ENCODE assay signal across 19 cellular contexts in the genomic region with DNA sequence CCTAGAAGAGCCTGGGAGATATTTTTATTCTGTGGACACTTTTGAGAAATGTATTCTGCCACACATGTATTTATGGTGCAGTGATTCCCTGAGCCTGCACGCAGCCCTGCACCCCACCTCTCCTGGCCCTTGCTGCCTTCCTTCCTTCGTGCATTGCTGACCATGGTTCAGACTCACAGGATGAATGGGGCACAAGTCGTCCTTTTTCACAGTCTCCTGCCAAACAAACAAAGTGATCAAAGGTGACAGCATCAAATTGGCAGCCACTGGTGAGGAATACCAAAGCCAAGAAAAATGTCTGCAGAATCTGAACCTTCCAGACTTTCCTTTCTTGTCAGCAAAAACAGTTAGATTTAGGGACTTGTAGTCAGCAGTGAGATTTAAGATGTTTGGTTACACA.
A peak's percentile ranks its signal among the peaks of the same experiment; 100 is the strongest.
DNase-seq lines count a peak whose midpoint lies in the region; ATAC-seq, FAIRE-seq and TF ChIP-seq lines count a peak whose summit lies in the region.
"Had no signal": no experiment of that assay in that cellular context is flagged by ENCODE, and none has a peak within 500 bp of the region (broad histone marks: within the 10 kb centered on the region; RNA-seq: fewer than 3 reads in every experiment).

No MANE protein-coding gene starts in this region.

- DNase-seq in LNCaP clone FGC (ENCODE audit: low read depth): peak; percentile 17
- no peak for DNase-seq in H1 (ENCODE audit: low read depth in 1 of 2, low spot score in 2 of 2)
- DNase-seq in left lobe of liver (ENCODE audit: low spot score): peak; percentile 49
- no peak for DNase-seq in nephron progenitor cell
- no peak for DNase-seq in natural killer cell
- DNase-seq in GOT3 (lab: John Stamatoyannopoulos, UW): no peak
- DNase-seq in neuronal stem cell (ENCODE audit: low spot score): no peak
- no peak for DNase-seq in activated T-cell treated with anti-CD3 and anti-CD28 coated beads, Interleukin-2, amount 50 U/mL, for 72 hours
- DNase-seq: C1 segment of cervical spinal cord; Calu3; CD4-positive, alpha-beta memory T cell; COR-L47; DMS53; DMS79 treated with DMSO at 0.1 percent for 48 hours; GM23248; HCEC 1CT had no signal

- H2BK15ac ChIP-seq in H1 (ENCODE audit: low read length) (no peak overlapping the region), neuronal stem cell (ENCODE audit: low read length) (no peak overlapping the region)

- CTCF ChIA-PET in H1 (lab: Charles Lee; ENCODE audit: partially characterized antibody): no interaction called here

- POLR2A ChIA-PET in H1 (lab: Charles Lee; ENCODE audit: partially characterized antibody): no interaction called here

- H3K4me1 ChIP-seq in H1 (replicated peaks in 1 of 4; ENCODE audit: control insufficient read depth in 3 of 4, insufficient read depth in 4 of 4, low read length in 3 of 4): peaks cover 0 to 7% (median 4%) of the 10 kb centered on the region in 4 experiments; a peak in 5 of 7 replicates
- H3K4me1 ChIP-seq in neuronal stem cell (ENCODE audit: control insufficient read depth in 2 of 2, insufficient read depth in 1 of 2, low read depth in 1 of 2, low read length in 2 of 2): no peaks in the 10 kb centered on the region

- no peaks in the 10 kb centered on the region; the same call in 1 of the 2 replicates for H3K23me2 ChIP-seq in H1 (ENCODE audit: low read depth, low read length)

- H3K9me3 Mint-ChIP-seq in nephron progenitor cell: peaks cover 47% of the 10 kb centered on the region
- peaks cover 0 to 5% of the 10 kb centered on the region in 2 donors for H3K9me3 Mint-ChIP-seq in natural killer cell
- peaks cover 2 to 7% of the 10 kb centered on the region in 2 donors for H3K9me3 Mint-ChIP-seq in activated T-cell treated with anti-CD3 and anti-CD28 coated beads, Interleukin-2, amount 50 U/mL, for 72 hours

- H3K18ac ChIP-seq in H1 (ENCODE audit: extremely low read depth, low read length) (no peak overlapping the region), neuronal stem cell (ENCODE audit: low read length) (no peak overlapping the region)

- H3K79me1 ChIP-seq in H1 (ENCODE audit: low read depth, low read length) (no peaks in the 10 kb centered on the region), neuronal stem cell (ENCODE audit: low read depth, low read length) (no peaks in the 10 kb centered on the region)

- H3K4me1 Mint-ChIP-seq in nephron progenitor cell: peaks cover 25% of the 10 kb centered on the region
- H3K4me1 Mint-ChIP-seq in natural killer cell: no peaks in the 10 kb centered on the region
- H3K4me1 Mint-ChIP-seq in activated T-cell treated with anti-CD3 and anti-CD28 coated beads, Interleukin-2, amount 50 U/mL, for 72 hours (ENCODE audit: low read depth): no peaks in the 10 kb centered on the region
- H3K4me1 Mint-ChIP-seq: CD4-positive, alpha-beta memory T cell had no signal

- no peaks in the 10 kb centered on the region for H3K79me2 ChIP-seq in H1 (ENCODE audit: control insufficient read depth in 1 of 2, insufficient read depth in 2 of 2, low read length in 2 of 2)

- no peak overlapping the region for H3K56ac ChIP-seq in H1 (replicated peaks; ENCODE audit: insufficient read length, low read depth, low read length)

- H3K27me3 Mint-ChIP-seq in nephron progenitor cell (ENCODE audit: low read depth, poor library complexity) (peaks cover 8% of the 10 kb centered on the region), natural killer cell (ENCODE audit: low read depth in 2 of 2) (peaks cover 14 to 21% of the 10 kb centered on the region in 2 donors)
- no peaks in the 10 kb centered on the region for H3K27me3 Mint-ChIP-seq in activated T-cell treated with anti-CD3 and anti-CD28 coated beads, Interleukin-2, amount 50 U/mL, for 72 hours (ENCODE audit: low read depth)

- no peaks in the 10 kb centered on the region for H4K20me1 ChIP-seq in H1 (replicated peaks in 1 of 2; ENCODE audit: control insufficient read depth in 1 of 2, insufficient read depth in 2 of 2, low read length in 2 of 2)

- H4K5ac ChIP-seq in H1 (ENCODE audit: insufficient read length, low read depth, low read length): no peak overlapping the region

- peak overlapping the region; percentile 52; the same call in 1 of the 2 replicates for H2BK12ac ChIP-seq in H1 (ENCODE audit: low read depth, low read length)
- no peak overlapping the region for H2BK12ac ChIP-seq in neuronal stem cell (ENCODE audit: low read length)

- H2BK120ac ChIP-seq in H1 (replicated peaks; ENCODE audit: low read depth, low read length) (no peak overlapping the region), neuronal stem cell (ENCODE audit: low read depth, low read length) (no peak overlapping the region)

- H2AK5ac ChIP-seq in H1 (ENCODE audit: low read depth, low read length) (no peak overlapping the region), neuronal stem cell (ENCODE audit: low read depth, low read length) (no peak overlapping the region)

- no peak for TF ChIP-seq EP300 in H1 (IDR thresholded peaks at IDR 0.05; ENCODE audit: borderline replicate concordance in 1 of 2, low read depth in 2 of 2, low read length in 2 of 2)

- H3K9me3 ChIP-seq in H1 (ENCODE audit: insufficient read depth in 2 of 2, low read depth in 1 of 2, low read length in 1 of 2) (peaks cover 22 to 28% of the 10 kb centered on the region in 2 experiments), neuronal stem cell (replicated peaks in 1 of 2; ENCODE audit: control insufficient read depth in 2 of 2, insufficient read depth in 1 of 2, low read depth in 1 of 2, low read length in 2 of 2) (peaks cover 4 to 7% of the 10 kb centered on the region in 2 donors)

- intact Hi-C loops in natural killer cell (cut with micrococcal nuclease): no loop called here

- H2AFZ ChIP-seq in H1 (ENCODE audit: low read length) (no peak overlapping the region), neuronal stem cell (ENCODE audit: low read length) (no peak overlapping the region)
- H2AFZ ChIP-seq: GM23248 had no signal

- H4K91ac ChIP-seq in H1 (replicated peaks; ENCODE audit: insufficient read length, low read length) (no peak overlapping the region), neuronal stem cell (ENCODE audit: low read depth, low read length, poor library complexity) (no peak overlapping the region)

- H3K36me3 Mint-ChIP-seq in nephron progenitor cell (ENCODE audit: low read depth): peaks cover 8% of the 10 kb centered on the region
- no peaks in the 10 kb centered on the region for H3K36me3 Mint-ChIP-seq in natural killer cell
- H3K36me3 Mint-ChIP-seq in activated T-cell treated with anti-CD3 and anti-CD28 coated beads, Interleukin-2, amount 50 U/mL, for 72 hours (ENCODE audit: insufficient read depth in 2 of 2): peaks cover 1 to 3% of the 10 kb centered on the region in 2 donors

- H3K36me3 ChIP-seq in H1 (ENCODE audit: control insufficient read depth in 2 of 4, insufficient read depth in 4 of 4, low read length in 3 of 4) (peaks cover 0 to 14% (median 6%) of the 10 kb centered on the region in 4 experiments; a peak in 2 of 8 replicates), neuronal stem cell (replicated peaks in 1 of 2; ENCODE audit: control insufficient read depth in 2 of 2, insufficient read depth in 2 of 2, low read length in 2 of 2) (no peaks in the 10 kb centered on the region)

- H3K23ac ChIP-seq in H1 (ENCODE audit: insufficient read length) (no peak overlapping the region), neuronal stem cell (ENCODE audit: low read depth, low read length, poor library complexity) (no peak overlapping the region)

- no peak overlapping the region for H3K14ac ChIP-seq in H1 (ENCODE audit: insufficient read length)
- no peak overlapping the region for H3K14ac ChIP-seq in neuronal stem cell (ENCODE audit: low read length)

- H3K4me3 ChIP-seq in LNCaP clone FGC (ENCODE audit: low read depth, low read length) (no peak overlapping the region), H1 (ENCODE audit: extremely low read depth in 1 of 4, insufficient read depth in 2 of 4, low read depth in 3 of 4, low read length in 4 of 4) (no peak overlapping the region), neuronal stem cell (ENCODE audit: low read length in 2 of 2) (no peak overlapping the region)
- H3K4me3 ChIP-seq: GM23248 had no signal

- H3K4me3 Mint-ChIP-seq in nephron progenitor cell: peak overlapping the region; percentile 17
- H3K4me3 Mint-ChIP-seq in natural killer cell: no peak overlapping the region
- H3K4me3 Mint-ChIP-seq in activated T-cell treated with anti-CD3 and anti-CD28 coated beads, Interleukin-2, amount 50 U/mL, for 72 hours: no peak overlapping the region
- H3K4me3 Mint-ChIP-seq: CD4-positive, alpha-beta memory T cell had no signal

- FAIRE-seq in H1 (lab: Jason Lieb, UNC): no peak
- FAIRE-seq: GM12892, GM19239, H54 had no signal

- H2BK5ac ChIP-seq in H1 (ENCODE audit: low read depth, low read length) (no peak overlapping the region), neuronal stem cell (ENCODE audit: low read length) (no peak overlapping the region)

- no peak for TF ChIP-seq POLR2A in H1 (IDR thresholded peaks at IDR 0.05; ENCODE audit: control extremely low read depth in 1 of 2, low read depth in 2 of 2, low read length in 2 of 2)

- WGBS in H1 (ENCODE audit: extremely low coverage in 1 of 2, insufficient coverage in 1 of 2, insufficient read length in 1 of 2, insufficient replicate concordance in 2 of 2, low coverage in 1 of 2, low lambda C conversion rate in 2 of 2, missing lambda C conversion rate in 1 of 2), 2 experiments: 87% methylated on average over 3 of the region's 3 CpGs; no CpG with 5 or more reads in 1 of the 2 experiments
- no CpG with 5 or more reads among the region's 3 CpGs for WGBS in neuronal stem cell (ENCODE audit: extremely low coverage in 2 of 2, insufficient read length in 2 of 2, insufficient replicate concordance in 1 of 2), 2 donors

- H3K4me2 ChIP-seq in H1 (ENCODE audit: insufficient read depth in 1 of 2, low read depth in 2 of 2, low read length in 2 of 2): no peak overlapping the region
- no peak overlapping the region for H3K4me2 ChIP-seq in neuronal stem cell (ENCODE audit: insufficient read depth, low read length, poor library complexity, severe bottlenecking)

- TF ChIP-seq RAD21 in H1 (IDR thresholded peaks at IDR 0.05 in 1 of 2, conservative IDR thresholded peaks at IDR 0.05 in 1 of 2; ENCODE audit: low read depth in 2 of 2, low read length in 2 of 2): no peak

- H3K4ac ChIP-seq in H1 (replicated peaks; ENCODE audit: insufficient read length, low read depth, low read length) (no peak overlapping the region), neuronal stem cell (ENCODE audit: low read length) (no peak overlapping the region)

- H3K27me3 ChIP-seq in H1 (replicated peaks in 1 of 4; ENCODE audit: control insufficient read depth in 3 of 4, extremely low read depth in 1 of 4, insufficient read depth in 3 of 4, low read length in 3 of 4): no peaks in the 10 kb centered on the region; a peak in 1 of 7 replicates
- H3K27me3 ChIP-seq in neuronal stem cell (ENCODE audit: control insufficient read depth in 3 of 3, insufficient read depth in 3 of 3, low read depth in 1 of 3, low read length in 3 of 3): no peaks in the 10 kb centered on the region

- peak; percentile 86 for ATAC-seq in left lobe of liver
- ATAC-seq in natural killer cell: no peak
- ATAC-seq in activated T-cell treated with anti-CD3 and anti-CD28 coated beads, Interleukin-2, amount 50 U/mL, for 72 hours (replicated peaks in 1 of 2): no peak

- H3K27ac Mint-ChIP-seq in nephron progenitor cell (peak overlapping the region; percentile 88), natural killer cell (no peak overlapping the region)
- H3K27ac Mint-ChIP-seq in activated T-cell treated with anti-CD3 and anti-CD28 coated beads, Interleukin-2, amount 50 U/mL, for 72 hours: no peak overlapping the region
- H3K27ac Mint-ChIP-seq: CD4-positive, alpha-beta memory T cell had no signal

- H3K27ac ChIP-seq in H1 (ENCODE audit: low read depth, low read length) (no peak overlapping the region), neuronal stem cell (replicated peaks; ENCODE audit: low read length) (no peak overlapping the region)
- H3K27ac ChIP-seq: GM23248 had no signal

- TF ChIP-seq CTCF in LNCaP clone FGC (IDR thresholded peaks at IDR 0.05; ENCODE audit: control insufficient read depth, extremely low read depth, insufficient read depth) (no peak), H1 (IDR thresholded peaks at IDR 0.05; ENCODE audit: control extremely low read depth in 1 of 3, insufficient read depth in 1 of 3, low read depth in 1 of 3, low read length in 3 of 3) (no peak), nephron progenitor cell (IDR thresholded peaks at IDR 0.05) (no peak), natural killer cell (IDR thresholded peaks at IDR 0.05) (no peak)

- H3K9ac ChIP-seq in H1 (replicated peaks in 1 of 4; ENCODE audit: extremely low read depth in 1 of 4, low read depth in 3 of 4, low read length in 3 of 4): no peak overlapping the region
- H3K9ac ChIP-seq in neuronal stem cell (ENCODE audit: low read depth, low read length, poor library complexity): no peak overlapping the region
- H3K9ac ChIP-seq: GM23248 had no signal

- H2BK20ac ChIP-seq in H1 (ENCODE audit: low read length): peak overlapping the region; percentile 4; the same call in 1 of the 2 replicates

- H4K8ac ChIP-seq in H1 (ENCODE audit: extremely low read depth, insufficient read depth, low read length) (no peak overlapping the region), neuronal stem cell (ENCODE audit: low read depth, low read length) (no peak overlapping the region)

Comparison
In these comparisons a context has a peak if more than half of its experiments do, and no peak if none do; other contexts are left out.
1. DNase-seq: peak in LNCaP clone FGC (single experiment) and left lobe of liver (single experiment); none in H1 (0 of 2), nephron progenitor cell (single experiment), natural killer cell (single experiment), GOT3 (single experiment), neuronal stem cell (single experiment) and activated T-cell treated with anti-CD3 and anti-CD28 coated beads, Interleukin-2, amount 50 U/mL, for 72 hours (0 of 2).